Comparison of ENCODE assay signal across 1 cellular context in genomic region chr4:105092356-105092755, GRCh38.
A peak's percentile ranks its signal among the peaks of the same experiment; 100 is the strongest.
TF ChIP-seq lines count a peak whose summit lies in the region.

No MANE protein-coding gene starts in this region.

TF ChIP-seq in IMR-90, 13 proteins besides CTCF, POLR2A, EP300 and RAD21:
- no peak for TF ChIP-seq RCOR1 (IDR thresholded peaks at IDR 0.05; ENCODE audit: insufficient replicate concordance, low read length)
- TF ChIP-seq BHLHE40 (IDR thresholded peaks at IDR 0.05; ENCODE audit: low read depth, low read length), result no peak
- TF ChIP-seq FOS (IDR thresholded peaks at IDR 0.05; ENCODE audit: low read depth, low read length), result peak; percentile 34; the same call in 1 of the 2 replicates
- peak; percentile 25; the same call in 1 of the 2 replicates for TF ChIP-seq NFE2L2 (IDR thresholded peaks at IDR 0.05; ENCODE audit: low read depth, low read length)
